Comparison of ENCODE assay signal across 1 cellular context in genomic region chr6:149615805-149616204, GRCh38.
A peak's percentile ranks its signal among the peaks of the same experiment; 100 is the strongest.
TF ChIP-seq lines count a peak whose summit lies in the region.

No MANE protein-coding gene starts in this region.

TF ChIP-seq in K562, 482 proteins besides CTCF, POLR2A, EP300 and RAD21:
- peak; percentile 62; the same call in 1 of the 2 replicates for TF ChIP-seq MEF2D (tag; conservative IDR thresholded peaks at IDR 0.05; ENCODE audit: low read depth)
- TF ChIP-seq ZBTB2 (IDR thresholded peaks at IDR 0.05): no peak
- TF ChIP-seq ZNF511 (CRISPR knock-in tag; IDR thresholded peaks at IDR 0.05): no peak
- no peak for TF ChIP-seq MLLT1 (IDR thresholded peaks at IDR 0.05)
- TF ChIP-seq SNAPC5 (CRISPR knock-in tag; IDR thresholded peaks at IDR 0.05): no peak
- no peak for TF ChIP-seq FOXK2 (conservative IDR thresholded peaks at IDR 0.05 in 1 of 2, IDR thresholded peaks at IDR 0.05 in 1 of 2; ENCODE audit: low read depth in 2 of 2)
- TF ChIP-seq ZFP36 (IDR thresholded peaks at IDR 0.05; ENCODE audit: low read depth, low read length, partially characterized antibody): no peak
- no peak for TF ChIP-seq ZKSCAN1 (IDR thresholded peaks at IDR 0.05; ENCODE audit: low read depth, low read length)
- peak; percentile 44; the same call in 1 of the 2 replicates for TF ChIP-seq PKNOX1 (IDR thresholded peaks at IDR 0.05)
- TF ChIP-seq PBX2 (CRISPR knock-in tag; IDR thresholded peaks at IDR 0.05; ENCODE audit: low read depth): no peak
- peak; percentile 75 for TF ChIP-seq PBX2 (tag; conservative IDR thresholded peaks at IDR 0.05; ENCODE audit: low read depth)
- TF ChIP-seq ZNF740 (CRISPR knock-in tag; IDR thresholded peaks at IDR 0.05): no peak
- no peak for TF ChIP-seq ZNF740 (tag; IDR thresholded peaks at IDR 0.05)
- TF ChIP-seq HOMEZ (CRISPR knock-in tag; IDR thresholded peaks at IDR 0.05): no peak
- no peak for TF ChIP-seq ZNF133 (CRISPR knock-in tag; IDR thresholded peaks at IDR 0.05)
- TF ChIP-seq ASH1L (IDR thresholded peaks at IDR 0.05; ENCODE audit: borderline replicate concordance, low read depth, partially characterized antibody): no peak
- no peak for TF ChIP-seq CBFA2T3 (IDR thresholded peaks at IDR 0.05)
- peak; percentile 59 for TF ChIP-seq MEIS2 (IDR thresholded peaks at IDR 0.05; ENCODE audit: partially characterized antibody)
